Comparison of ENCODE assay signal across 32 cellular contexts in genomic region chr1:115400891-115401290, GRCh38.
DNase-seq lines count a peak whose midpoint lies in the region; ATAC-seq and TF ChIP-seq lines count a peak whose summit lies in the region.
"Had no signal": no experiment of that assay in that cellular context is flagged by ENCODE, and none has a peak within 500 bp of the region (broad histone marks: within the 10 kb centered on the region; RNA-seq: fewer than 3 reads in every experiment).

No MANE protein-coding gene starts in this region.

- H3K4me1 ChIP-seq in foreskin keratinocyte, result no peaks in the 10 kb centered on the region
- H3K4me1 ChIP-seq: upper lobe of right lung had no signal

- intact Hi-C loops in head of caudate nucleus (cut with DNase I), result no loop called here

- H3K27me3 ChIP-seq in foreskin keratinocyte, result no peaks in the 10 kb centered on the region
- H3K27me3 ChIP-seq: ovary, upper lobe of right lung had no signal

- ATAC-seq in foreskin keratinocyte, result peak; percentile 54
- ATAC-seq: activated CD4-positive, CD25-positive, alpha-beta regulatory T cell treated with anti-CD3 and anti-CD28 coated beads, Interleukin-2, amount 50 U/mL, for 24 hours; activated T-helper 17 cell treated with anti-CD3 and anti-CD28 coated beads, Interleukin-2, amount 50 U/mL, for 72 hours; left lobe of liver; Right ventricle myocardium inferior; stimulated activated naive B cell treated with anti-CD40 and anti-IgM and Interleukin-4, amounts not matched to agents 10 μg/mL and 1 μg/mL and 100 μg/mL, for 72 hours; upper lobe of right lung had no signal

- no peak for TF ChIP-seq CTCF in foreskin keratinocyte (conservative IDR thresholded peaks at IDR 0.05)

- peak; percentile 4 for DNase-seq in DMS79 (lab: John Stamatoyannopoulos, UW)
- DNase-seq in DMS79 treated with DMSO at 0.1 percent for 48 hours (lab: John Stamatoyannopoulos, UW), result no peak
- peak; percentile 28 for DNase-seq in ELR (ENCODE audit: low read depth)
- peak; percentile 58 for DNase-seq in NCI-H2171 treated with DMSO at 0.1 percent for 48 hours (lab: John Stamatoyannopoulos, UW)
- peak; percentile 39 to 65 for DNase-seq in foreskin keratinocyte
- DNase-seq in NCI-H1694 (lab: John Stamatoyannopoulos, UW), result no peak
- no peak for DNase-seq in head of caudate nucleus
- no peak for DNase-seq in activated T-cell treated with anti-CD3 and anti-CD28 coated beads, Interleukin-2, amount 50 U/mL, for 48 hours
- DNase-seq: 8988T; activated CD4-positive, alpha-beta memory T cell treated with anti-CD3 and anti-CD28 coated beads for 36 hours; activated CD8-positive, alpha-beta memory T cell treated with anti-CD3 and anti-CD28 coated beads, Interleukin-2, amount 50 U/mL, for 48 hours; amniotic stem cell; Caco-2; cerebellar nuclear complex; dermis blood vessel endothelial cell; EL; GOT3; HFFc6; immature natural killer cell; NCI-H1092 treated with DMSO at 0.1 percent for 48 hours; NCI-H1930; NCI-H446 treated with DMSO at 0.1 percent for 48 hours; OCI-M1; ovary; retina; stimulated activated naive B cell treated with anti-CD40 and anti-IgM and Interleukin-4, amounts not matched to agents 10 μg/mL and 1 μg/mL and 100 μg/mL, for 72 hours; substantia nigra; upper lobe of right lung had no signal

- H3K27ac ChIP-seq in foreskin keratinocyte, result no peak overlapping the region
- H3K27ac ChIP-seq: ovary, upper lobe of right lung had no signal

Comparison
In these comparisons a context has a peak if more than half of its experiments do, and no peak if none do; other contexts are left out.
1. DNase-seq: peak in DMS79 (single experiment), ELR (single experiment), NCI-H2171 treated with DMSO at 0.1 percent for 48 hours (single experiment) and foreskin keratinocyte (2 of 2); none in DMS79 treated with DMSO at 0.1 percent for 48 hours (single experiment), NCI-H1694 (single experiment), head of caudate nucleus (0 of 42) and activated T-cell treated with anti-CD3 and anti-CD28 coated beads, Interleukin-2, amount 50 U/mL, for 48 hours (0 of 2).